In the genomic region with DNA sequence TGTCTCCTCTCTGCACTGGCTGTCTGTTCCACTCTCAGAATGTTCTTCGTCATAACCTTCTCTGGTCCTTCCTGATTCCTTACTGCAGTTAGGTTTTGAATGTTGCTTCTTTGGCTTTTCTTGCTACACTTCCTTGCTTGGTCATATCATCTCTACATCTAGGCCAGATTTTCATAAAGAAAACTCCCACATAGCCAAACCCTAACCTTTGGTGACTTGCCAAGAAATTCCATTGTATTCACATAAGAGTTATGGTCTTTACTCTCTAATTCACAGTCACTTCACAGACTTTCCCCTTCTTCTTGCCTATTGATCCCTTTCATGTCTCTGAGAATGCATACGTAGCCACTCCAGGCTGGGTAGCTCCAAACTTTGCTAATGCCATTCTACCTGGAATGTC, we compare ENCODE assay signal across 37 cellular contexts. TPM values are rescaled to one million over a fixed set of nuclear protein-coding genes. Genes with fewer than 3 reads are reported as not detected.
A peak's percentile ranks its signal among the peaks of the same experiment; 100 is the strongest.
DNase-seq lines count a peak whose midpoint lies in the region; ATAC-seq, FAIRE-seq and TF ChIP-seq lines count a peak whose summit lies in the region.
"Had no signal": no experiment of that assay in that cellular context is flagged by ENCODE, and none has a peak within 500 bp of the region (broad histone marks: within the 10 kb centered on the region; RNA-seq: fewer than 3 reads in every experiment).

No MANE protein-coding gene starts in this region.

- dilution Hi-C loops in endothelial cell of umbilical vein (cut with MboI; ENCODE audit: extremely low pct_ligation_motif_present, low sequenced_read_pairs) = no loop called here

- H3K9me1 ChIP-seq in endothelial cell of umbilical vein (replicated peaks; ENCODE audit: control insufficient read depth, extremely low read depth, insufficient read depth, low read length) = no peaks in the 10 kb centered on the region

- CTCF ChIA-PET in endothelial cell of umbilical vein (lab: Charles Lee) = no interaction called here

- peaks cover 0 to 3% of the 10 kb centered on the region in 2 experiments for H3K36me3 ChIP-seq in endothelial cell of umbilical vein (ENCODE audit: control insufficient read depth in 2 of 2, extremely low read depth in 1 of 2, insufficient read depth in 2 of 2, low read length in 2 of 2)
- H3K36me3 ChIP-seq: neural progenitor cell had no signal

- no peak overlapping the region for H3K9ac ChIP-seq in endothelial cell of umbilical vein (replicated peaks; ENCODE audit: extremely low read depth, insufficient read depth, low read length)
- H3K9ac ChIP-seq: neural progenitor cell had no signal

- no peak overlapping the region for H2AFZ ChIP-seq in endothelial cell of umbilical vein (ENCODE audit: low read depth, low read length)
- H2AFZ ChIP-seq: neural progenitor cell had no signal

- no peaks in the 10 kb centered on the region for H4K20me1 ChIP-seq in endothelial cell of umbilical vein (replicated peaks; ENCODE audit: control insufficient read depth, extremely low read depth, insufficient read depth, low read length)

- no TSS peak for BruUV-seq in endothelial cell of umbilical vein (replicated peaks; lab: Mats Ljungman, UMichigan)

- no peaks in the 10 kb centered on the region for H3K79me2 ChIP-seq in endothelial cell of umbilical vein (ENCODE audit: control insufficient read depth, insufficient read depth, low read length)

- no peak for FAIRE-seq in endothelial cell of umbilical vein (lab: Jason Lieb, UNC)
- FAIRE-seq: A204.1, D721Med, GM18507, GM19239 had no signal

- no peak for TF ChIP-seq POLR2A in endothelial cell of umbilical vein (IDR thresholded peaks at IDR 0.05; ENCODE audit: low read depth, low read length)

- no peak overlapping the region for H3K4me3 ChIP-seq in endothelial cell of umbilical vein (replicated peaks in 1 of 3; ENCODE audit: insufficient read depth in 1 of 3, low read depth in 1 of 3, low read length in 3 of 3)
- H3K4me3 ChIP-seq: cardiac muscle cell, colonic mucosa, gastroesophageal sphincter, left lung, neural progenitor cell, right lobe of liver, stomach had no signal

- TF ChIP-seq CTCF in endothelial cell of umbilical vein (IDR thresholded peaks at IDR 0.05; ENCODE audit: extremely low read depth in 1 of 2, insufficient read depth in 1 of 2, low read depth in 1 of 2, low read length in 2 of 2) = no peak

- no peaks in the 10 kb centered on the region for H3K27me3 ChIP-seq in endothelial cell of umbilical vein (ENCODE audit: control insufficient read depth in 2 of 2, insufficient read depth in 2 of 2, low read length in 2 of 2)
- H3K27me3 ChIP-seq: cardiac muscle cell, colonic mucosa, gastroesophageal sphincter, left lung, neural progenitor cell, right lobe of liver, stomach had no signal

- H3K4me1 ChIP-seq in endothelial cell of umbilical vein (ENCODE audit: control insufficient read depth, extremely low read depth, insufficient read depth, low read length) = peaks cover 10% of the 10 kb centered on the region
- H3K4me1 ChIP-seq: colonic mucosa, gastroesophageal sphincter, left lung, neural progenitor cell had no signal

- no peak overlapping the region for H3K27ac ChIP-seq in endothelial cell of umbilical vein (ENCODE audit: insufficient read depth, low read depth, low read length)
- H3K27ac ChIP-seq: cardiac muscle cell, colonic mucosa, gastroesophageal sphincter, left lung, neural progenitor cell, right lobe of liver, stomach, WERI-Rb-1 had no signal

- POLR2A ChIA-PET in endothelial cell of umbilical vein (lab: Charles Lee) = no interaction called here

- ATAC-seq in GM19397 (IDR thresholded peaks at IDR 0.05; ENCODE audit: unreplicated experiment) (no peak), GM21619 (IDR thresholded peaks at IDR 0.05; ENCODE audit: unreplicated experiment) (no peak)
- ATAC-seq in stimulated activated naive CD8-positive, alpha-beta T cell treated with anti-CD3 and anti-CD28 coated beads, Interleukin-15, Interleukin-2, amounts not matched to agents 100 U/mL and 50 U/mL, for 24 hours = no peak
- ATAC-seq: activated T-helper 17 cell treated with anti-CD3 and anti-CD28 coated beads, Interleukin-2, amount 50 U/mL, for 72 hours; effector memory CD8-positive, alpha-beta T cell; gastroesophageal sphincter; left lung; right lobe of liver had no signal

- intact Hi-C loops in endothelial cell of umbilical vein (cut with micrococcal nuclease) = no loop called here

- no peak overlapping the region for H3K4me2 ChIP-seq in endothelial cell of umbilical vein (ENCODE audit: insufficient read depth, low read length)
- H3K4me2 ChIP-seq: neural progenitor cell had no signal

- DNase-seq in EH (ENCODE audit: low read depth) = peak; percentile 73
- peak; percentile 51 for DNase-seq in amniotic epithelial cell (ENCODE audit: low read depth)
- peak; percentile 66 for DNase-seq in endothelial cell of umbilical vein (ENCODE audit: low read depth, low spot score)
- DNase-seq in kidney tubule cell (ENCODE audit: low spot score) = peak; percentile 26
- DNase-seq in stimulated activated naive CD8-positive, alpha-beta T cell treated with anti-CD3 and anti-CD28 coated beads, Interleukin-15, Interleukin-2, amounts not matched to agents 100 U/mL and 50 U/mL, for 24 hours = no peak
- DNase-seq in NCI-H1105 (lab: John Stamatoyannopoulos, UW) = no peak
- DNase-seq: activated CD4-positive, alpha-beta T cell treated with anti-CD3 and anti-CD28 coated beads for 48 hours; activated naive CD4-positive, alpha-beta T cell treated with anti-CD3 and anti-CD28 coated beads, Interleukin-2, amount 10 ng/mL, durations not matched to agents 7 days and 5 days; AML-193; amniotic stem cell; CD4-positive, alpha-beta T cell; colonic mucosa; DND-41; effector memory CD8-positive, alpha-beta T cell; H9; immature natural killer cell; left lung; mesendoderm; NCI-H146; NCI-H446 treated with DMSO at 0.1 percent for 48 hours; NCI-H774; right lobe of liver; stimulated activated CD4-positive, alpha-beta T cell treated with anti-CD3 and anti-CD28 coated beads, Interleukin-12 subunit alpha, Interleukin-12 subunit beta, amount 100 ng/mL, for 4 hours; stimulated activated CD4-positive, alpha-beta T cell treated with anti-CD3 and anti-CD28 coated beads, Interleukin-2, amount 100 ng/mL, for 48 hours; stomach; WERI-Rb-1 had no signal

- H3K9me3 ChIP-seq in endothelial cell of umbilical vein (replicated peaks; ENCODE audit: control insufficient read depth, insufficient read depth, low read length) = no peaks in the 10 kb centered on the region
- H3K9me3 ChIP-seq: colonic mucosa, gastroesophageal sphincter, left lung, right lobe of liver, stomach had no signal

TF ChIP-seq in endothelial cell of umbilical vein, 7 proteins besides CTCF, POLR2A, EP300 and RAD21:
- TF ChIP-seq FOS (IDR thresholded peaks at IDR 0.05; ENCODE audit: borderline replicate concordance, insufficient read depth, low read length) (no peak), MYC (IDR thresholded peaks at IDR 0.05; ENCODE audit: low read depth, low read length) (no peak), EZH2 (IDR thresholded peaks at IDR 0.05; ENCODE audit: borderline replicate concordance, low read depth, low read length, severe bottlenecking) (no peak), POLR2AphosphoS5 (IDR thresholded peaks at IDR 0.05; ENCODE audit: insufficient read depth, low read depth, low read length) (no peak), JUN (IDR thresholded peaks at IDR 0.05; ENCODE audit: borderline replicate concordance, insufficient read depth, insufficient read length, low read depth) (no peak), GATA2 (IDR thresholded peaks at IDR 0.05; ENCODE audit: insufficient read depth, insufficient read length, low read depth, low read length) (no peak)
- TF ChIP-seq, protein P1, sequence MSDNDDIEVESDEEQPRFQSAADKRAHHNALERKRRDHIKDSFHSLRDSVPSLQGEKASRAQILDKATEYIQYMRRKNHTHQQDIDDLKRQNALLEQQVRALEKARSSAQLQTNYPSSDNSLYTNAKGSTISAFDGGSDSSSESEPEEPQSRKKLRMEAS (IDR thresholded peaks at IDR 0.05; ENCODE audit: insufficient read depth, insufficient read length) = no peak

RNA-seq across cellular contexts. Expression of a gene that starts 41.9 kb away (rescaled TPM):
- 0.29 and 0.39 TPM in 2 replicates for total RNA-seq in endothelial cell of umbilical vein
- polyA plus RNA-seq in endothelial cell of umbilical vein = 0.11 and 0.14 TPM in 2 replicates
- 0.14 and 0.21 TPM in 2 replicates for polyA plus RNA-seq in endothelial cell of umbilical vein (2011; cell fraction: cytosol; rRNA removed)
- 0.34 and 0.41 TPM in 2 replicates for polyA plus RNA-seq in endothelial cell of umbilical vein (2011; cell fraction: nucleus; rRNA removed)
- 0.37 and 0.55 TPM in 2 replicates for polyA plus RNA-seq in endothelial cell of umbilical vein (2012)
- polyA minus RNA-seq in endothelial cell of umbilical vein = 0.53 and 0.63 TPM in 2 replicates
- not detected for polyA minus RNA-seq in endothelial cell of umbilical vein (2011; cell fraction: cytosol; rRNA and poly(A)+ RNA removed)
- polyA minus RNA-seq in endothelial cell of umbilical vein (2011; cell fraction: nucleus; rRNA and poly(A)+ RNA removed) = 0.87 and 1.6 TPM in 2 replicates
- total RNA-seq: activated T-helper 17 cell treated with anti-CD3 and anti-CD28 coated beads, Interleukin-2, amount 50 U/mL, for 72 hours; cardiac muscle cell; CD4-positive, alpha-beta T cell; gastroesophageal sphincter; H9; left lung; RPMI7951 had no signal
- polyA plus RNA-seq: cardiac muscle cell, immature natural killer cell, stomach had no signal

Comparison
In these comparisons a context has a peak if more than half of its experiments do, and no peak if none do; other contexts are left out.
1. DNase-seq: peak in EH (single experiment), amniotic epithelial cell (single experiment), endothelial cell of umbilical vein (single experiment) and kidney tubule cell (single experiment); none in stimulated activated naive CD8-positive, alpha-beta T cell treated with anti-CD3 and anti-CD28 coated beads, Interleukin-15, Interleukin-2, amounts not matched to agents 100 U/mL and 50 U/mL, for 24 hours (single experiment) and NCI-H1105 (single experiment).